32 cellular contexts compared by ENCODE assay signal in the genomic region with DNA sequence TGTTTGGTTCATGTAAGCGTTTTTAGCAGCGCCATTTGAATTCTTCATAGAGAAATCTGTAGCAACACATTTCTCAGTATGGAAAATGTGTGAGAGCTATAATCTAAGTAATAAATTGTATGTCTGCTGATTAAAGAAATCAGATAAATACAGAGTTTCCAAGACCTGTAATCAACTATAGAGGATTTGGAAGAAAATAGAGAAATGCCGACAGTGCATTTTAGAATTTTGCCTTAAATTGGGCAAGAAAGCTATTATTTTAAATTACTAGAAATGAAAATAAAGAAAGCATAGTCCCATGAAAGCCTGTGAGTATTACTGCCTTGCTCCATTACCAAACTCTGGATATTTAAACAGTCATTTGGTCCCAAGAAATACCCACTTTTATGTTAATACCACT. TPM values are rescaled to one million over a fixed set of nuclear protein-coding genes. Genes with fewer than 3 reads are reported as not detected.
"Had no signal": no experiment of that assay in that cellular context is flagged by ENCODE, and none has a peak within 500 bp of the region (broad histone marks: within the 10 kb centered on the region; RNA-seq: fewer than 3 reads in every experiment).

No MANE protein-coding gene starts in this region.

- H3K36me3 ChIP-seq: cardiac muscle cell, colonic mucosa had no signal

- H3K4me3 Mint-ChIP-seq: activated T-cell treated with anti-CD3 and anti-CD28 coated beads, Interleukin-2, amount 50 U/mL, for 72 hours; naive thymus-derived CD4-positive, alpha-beta T cell had no signal

- H3K4me1 ChIP-seq: colonic mucosa had no signal

- H3K4me3 ChIP-seq: body of pancreas, cardiac muscle cell, colonic mucosa, sigmoid colon, suprapubic skin had no signal

- H3K9me3 ChIP-seq: body of pancreas, colonic mucosa, heart right ventricle, sigmoid colon, suprapubic skin, tibial nerve had no signal

- ATAC-seq: activated naive CD4-positive, alpha-beta T cell treated with anti-CD3 and anti-CD28 coated beads, Interleukin-2, amount 50 U/mL, for 72 hours; activated T-cell treated with anti-CD3 and anti-CD28 coated beads, Interleukin-2, amount 50 U/mL, for 72 hours; body of pancreas; esophagus mucosa; foreskin keratinocyte; heart right ventricle; naive thymus-derived CD4-positive, alpha-beta T cell had no signal

- FAIRE-seq: endothelial cell of umbilical vein, small intestine, TTC549 had no signal

- H3K27me3 ChIP-seq: body of pancreas, cardiac muscle cell, colonic mucosa, foreskin keratinocyte, heart right ventricle, sigmoid colon, suprapubic skin, tibial nerve had no signal

- H3K36me3 Mint-ChIP-seq: activated naive CD4-positive, alpha-beta T cell treated with anti-CD3 and anti-CD28 coated beads, Interleukin-2, amount 50 U/mL, for 72 hours had no signal

- DNase-seq: activated CD4-positive, alpha-beta T cell treated with anti-CD3 and anti-CD28 coated beads for 4 hours; activated CD4-positive, alpha-beta T cell treated with anti-CD3 and anti-CD28 coated beads, Interleukin-2, amount 50 U/mL, for 4 hours; activated naive CD4-positive, alpha-beta T cell; activated T-cell treated with anti-CD3 and anti-CD28 coated beads for 4 hours; activated T-cell treated with anti-CD3 and anti-CD28 coated beads, Interleukin-2, amount 50 U/mL, for 72 hours; anterior cingulate cortex; body of pancreas; cerebellar nuclear complex; colonic mucosa; effector memory CD4-positive, alpha-beta T cell; foreskin keratinocyte; heart right ventricle; midbrain; naive thymus-derived CD4-positive, alpha-beta T cell; occipital lobe; posterior cingulate gyrus; sigmoid colon; small intestine; stimulated activated CD4-positive, alpha-beta T cell treated with anti-CD3 and anti-CD28 coated beads, Interleukin-1b, Interleukin-23, amount 100 ng/mL, for 48 hours; stimulated activated naive CD4-positive, alpha-beta T cell had no signal

- H3K27ac Mint-ChIP-seq: activated naive CD4-positive, alpha-beta T cell treated with anti-CD3 and anti-CD28 coated beads, Interleukin-2, amount 50 U/mL, for 72 hours; activated T-cell treated with anti-CD3 and anti-CD28 coated beads, Interleukin-2, amount 50 U/mL, for 72 hours; naive thymus-derived CD4-positive, alpha-beta T cell had no signal

- H3K9me3 Mint-ChIP-seq: activated naive CD4-positive, alpha-beta T cell treated with anti-CD3 and anti-CD28 coated beads, Interleukin-2, amount 50 U/mL, for 72 hours; activated T-cell treated with anti-CD3 and anti-CD28 coated beads, Interleukin-2, amount 50 U/mL, for 72 hours; naive thymus-derived CD4-positive, alpha-beta T cell; neural crest cell had no signal

- H3K27ac ChIP-seq: body of pancreas, cardiac muscle cell, colonic mucosa, foreskin keratinocyte, heart right ventricle, sigmoid colon, suprapubic skin, tibial nerve, VCaP had no signal

RNA-seq across cellular contexts. Expression of gene JCHAIN, which starts 58.2 kb away (rescaled TPM):
- total RNA-seq: cardiac muscle cell; dermis microvascular lymphatic vessel endothelial cell; endothelial cell of umbilical vein; foreskin keratinocyte; kidney epithelial cell; neural crest cell; occipital lobe; T-helper 1 cell treated with Interleukin-12 subunit alpha and Interleukin-12 subunit beta and Interleukin-4 antibody, amounts not matched to agents 30 ng/mL and 1 ng/mL, for 36 hours had no signal
- polyA plus RNA-seq: cardiac muscle cell, endothelial cell of umbilical vein, foreskin keratinocyte had no signal
